In the genomic region with DNA sequence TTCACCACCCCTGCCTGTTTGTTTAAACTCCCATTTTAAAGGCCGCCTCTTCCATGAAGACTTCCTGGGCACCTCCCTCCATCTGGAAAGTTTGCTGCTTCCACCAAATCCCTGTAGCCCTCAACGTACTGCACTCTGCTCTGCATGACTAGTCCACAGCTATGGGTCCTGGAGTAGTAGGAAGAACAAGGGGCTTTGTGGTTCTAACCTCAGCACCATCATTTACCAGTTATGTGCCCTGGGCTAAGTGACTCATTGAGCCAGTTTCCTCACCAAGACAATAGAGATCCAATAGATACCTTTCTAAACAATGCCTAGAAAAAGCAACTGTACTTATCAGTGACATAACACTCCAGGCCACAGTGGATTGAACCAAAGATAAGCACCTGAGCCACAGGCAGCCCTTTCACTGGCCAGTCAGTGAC, we compare ENCODE assay signal across 8 cellular contexts. TPM values are rescaled to one million over a fixed set of nuclear protein-coding genes. Genes with fewer than 3 reads are reported as not detected.
DNase-seq lines count a peak whose midpoint lies in the region; ATAC-seq, FAIRE-seq and TF ChIP-seq lines count a peak whose summit lies in the region.

No MANE protein-coding gene starts in this region.

- FAIRE-seq in GM12892 (lab: Jason Lieb, UNC) (no peak), small intestine (lab: Jason Lieb, UNC) (no peak)

- no peak for ATAC-seq in GM21717 (IDR thresholded peaks at IDR 0.05; ENCODE audit: unreplicated experiment)

- no peaks in the 10 kb centered on the region for H3K9me2 ChIP-seq in Loucy (replicated peaks; ENCODE audit: low read depth, low read length)

- H3K4me3 ChIP-seq in BLaER1 = no peak overlapping the region
- H3K4me3 ChIP-seq in Loucy (ENCODE audit: low read length, poor library complexity, severe bottlenecking) = no peak overlapping the region
- H3K4me3 ChIP-seq in small intestine (ENCODE audit: low read depth in 1 of 2, low read length in 2 of 2) = no peak overlapping the region
- H3K4me3 ChIP-seq in H7 (ENCODE audit: insufficient read depth, low read depth, low read length) = no peak overlapping the region

- no peak for TF ChIP-seq POLR2A in GM12892 (IDR thresholded peaks at IDR 0.05; ENCODE audit: low read depth, low read length)

- H3K36me3 ChIP-seq in BLaER1 = no peaks in the 10 kb centered on the region
- H3K36me3 ChIP-seq in Loucy (ENCODE audit: insufficient read depth, low read length) = no peaks in the 10 kb centered on the region
- H3K36me3 ChIP-seq in small intestine (ENCODE audit: control insufficient read depth in 2 of 2, insufficient read depth in 2 of 2, low read length in 2 of 2) = no peaks in the 10 kb centered on the region
- H3K36me3 ChIP-seq in H7 (replicated peaks; ENCODE audit: control insufficient read depth, insufficient read depth, low read length) = no peaks in the 10 kb centered on the region

- no peak overlapping the region for H2AFZ ChIP-seq in Loucy (ENCODE audit: low read length)

- no peak for TF ChIP-seq CTCF in Loucy (conservative IDR thresholded peaks at IDR 0.05; ENCODE audit: low read length)

- H3K9ac ChIP-seq in BLaER1 = no peak overlapping the region
- H3K9ac ChIP-seq in Loucy (ENCODE audit: low read depth, low read length, poor library complexity, severe bottlenecking) = no peak overlapping the region

- peak overlapping the region; percentile 66 for H3K4me2 ChIP-seq in BLaER1
- peak overlapping the region; percentile 12 for H3K4me2 ChIP-seq in Loucy (ENCODE audit: low read depth, low read length, poor library complexity, severe bottlenecking)

- 70 to 86% (median 82%) methylated on average over 2 of the region's 2 CpGs for WGBS in small intestine, 3 donors

- H3K79me2 ChIP-seq in Loucy (ENCODE audit: insufficient read depth, low read length) = no peaks in the 10 kb centered on the region

- H3K27me3 ChIP-seq in BLaER1 (no peaks in the 10 kb centered on the region), Loucy (ENCODE audit: insufficient read depth, low read length, poor library complexity, severe bottlenecking) (no peaks in the 10 kb centered on the region), small intestine (ENCODE audit: control insufficient read depth in 2 of 2, insufficient read depth in 2 of 2, low read length in 2 of 2) (no peaks in the 10 kb centered on the region), H7 (ENCODE audit: control insufficient read depth, insufficient read depth, low read length) (no peaks in the 10 kb centered on the region)

- DNase-seq in amniotic epithelial cell (ENCODE audit: low read depth) = peak; percentile 96
- peak; percentile 81 to 97 for DNase-seq in lung microvascular endothelial cell (ENCODE audit: low read depth in 2 of 2)
- no peak for DNase-seq in GM12892 (ENCODE audit: insufficient read length)
- DNase-seq in small intestine = no peak
- DNase-seq in H7 = no peak

- no peaks in the 10 kb centered on the region for H3F3A ChIP-seq in Loucy (ENCODE audit: low read depth)

- H3K4me1 ChIP-seq in BLaER1 = peaks cover 58% of the 10 kb centered on the region
- peaks cover 40% of the 10 kb centered on the region for H3K4me1 ChIP-seq in Loucy (ENCODE audit: insufficient read depth, low read length, poor library complexity, severe bottlenecking)
- H3K4me1 ChIP-seq in small intestine (ENCODE audit: control insufficient read depth in 2 of 2, insufficient read depth in 1 of 2, low read depth in 1 of 2, low read length in 1 of 2) = peaks cover 0 to 14% of the 10 kb centered on the region in 2 donors

- H3K9me3 ChIP-seq in BLaER1 (no peaks in the 10 kb centered on the region), Loucy (ENCODE audit: insufficient read depth, low read depth, low read length) (no peaks in the 10 kb centered on the region), small intestine (ENCODE audit: control insufficient read depth, low read depth) (no peaks in the 10 kb centered on the region)

- H4K20me1 ChIP-seq in BLaER1 (no peaks in the 10 kb centered on the region), Loucy (ENCODE audit: insufficient read depth, low read length, poor library complexity, severe bottlenecking) (no peaks in the 10 kb centered on the region)

- no peak overlapping the region for H3K27ac ChIP-seq in BLaER1
- no peak overlapping the region for H3K27ac ChIP-seq in small intestine (ENCODE audit: low read depth in 1 of 2, low read length in 1 of 2)

RNA-seq across cellular contexts. Expression of gene LTBP2, which starts 8.5 kb away (rescaled TPM):
- total RNA-seq in lung microvascular endothelial cell = 6.2 and 44.9 TPM in 2 replicates
- polyA plus RNA-seq in GM12892 (2012; ENCODE audit: missing spikeins) = 0.15 TPM
- 1 to 10 TPM in 1 of 3 donors, under 1 TPM in 2; 0.22 to 1.8 (median 0.54) TPM for polyA plus RNA-seq in small intestine
- total RNA-seq in H7 (2014; rRNA removed; shearing (Covaris generic)) = 1.3 and 2.0 TPM in 2 replicates

Comparison
In these comparisons a context has a peak if more than half of its experiments do, and no peak if none do; other contexts are left out.
1. DNase-seq: peak in amniotic epithelial cell (single experiment) and lung microvascular endothelial cell (2 of 2); none in GM12892 (single experiment), small intestine (single experiment) and H7 (single experiment).